8 cellular contexts compared by ENCODE assay signal in genomic region chr12:94100990-94101901, GRCh38. TPM values are rescaled to one million over a fixed set of nuclear protein-coding genes. Genes with fewer than 3 reads are reported as not detected.
DNase-seq lines count a peak whose midpoint lies in the region; ATAC-seq and TF ChIP-seq lines count a peak whose summit lies in the region.

No MANE protein-coding gene starts in this region.

- in situ Hi-C loops in Panc1 (cut with HindIII; ENCODE audit: low pct_unique_long_range_greater_than_20kb, low sequenced_read_pairs), result no loop called here

- BruUV-seq in Panc1 (replicated peaks; lab: Mats Ljungman, UMichigan), result no TSS peak

- H3K36me3 ChIP-seq in CD8-positive, alpha-beta memory T cell (ENCODE audit: insufficient read depth, low read length), result no peaks in the 10 kb centered on the region
- no peaks in the 10 kb centered on the region for H3K36me3 ChIP-seq in Panc1 (ENCODE audit: control insufficient read depth, insufficient read depth, low read length)

- H3K27me3 ChIP-seq in CD8-positive, alpha-beta memory T cell (ENCODE audit: insufficient read depth, low read length, poor library complexity, severe bottlenecking), result no peaks in the 10 kb centered on the region
- H3K27me3 ChIP-seq in Panc1 (ENCODE audit: control insufficient read depth, insufficient read depth, low read length), result no peaks in the 10 kb centered on the region

- H3K27ac Mint-ChIP-seq in CD8-positive, alpha-beta memory T cell, result peak overlapping the region in 7 of 8 donors; percentile 13 to 90 (median 65)
- peak overlapping the region; percentile 62 for H3K27ac Mint-ChIP-seq in activated T-helper 2 cell treated with anti-CD3 and anti-CD28 coated beads, Interferon-gamma antibody, Interleukin-2, Interleukin-4, amounts not matched to agents 10 μg/mL and 5 μg/mL and 100 μg/mL, durations not matched to agents 14 hours and 24 hours and 36 hours
- H3K27ac Mint-ChIP-seq in nephron progenitor cell, result no peak overlapping the region

- POLR2A ChIA-PET in CD8-positive, alpha-beta memory T cell (lab: Charles Lee), result interaction anchor here (1.4 to 2.4 kb wide), 2 partner anchors 532 to 598 kb away, joined by 7 to 11 read pairs; no protein-coding TSS in a partner anchor
- POLR2A ChIA-PET in Panc1 (lab: Charles Lee), result interaction anchor here (0.6 kb wide), 1 partner anchor 595 kb away, joined by 10 read pairs; no protein-coding TSS in a partner anchor

- peak; percentile 91 for TF ChIP-seq CTCF in Panc1 (IDR thresholded peaks at IDR 0.05)
- peak; percentile 91 for TF ChIP-seq CTCF in nephron progenitor cell (IDR thresholded peaks at IDR 0.05)

- intact Hi-C loops in Panc1 (cut with micrococcal nuclease; ENCODE audit: unreplicated experiment), result loop anchor here (5.0 to 10.0 kb wide), 2 partner anchors 599 to 676 kb away; no protein-coding TSS in a partner anchor
- intact Hi-C loops in activated T-helper 2 cell treated with anti-CD3 and anti-CD28 coated beads, Interferon-gamma antibody, Interleukin-2, Interleukin-4, amounts not matched to agents 10 μg/mL and 5 μg/mL and 100 μg/mL, durations not matched to agents 14 hours and 24 hours and 36 hours (cut with micrococcal nuclease), result loop anchor here (1.0 to 10.0 kb wide), 7 partner anchors 319 to 1316 kb away; no protein-coding TSS in a partner anchor

- peak overlapping the region; percentile 57 for H3K4me3 ChIP-seq in CD8-positive, alpha-beta memory T cell (ENCODE audit: low read length)
- H3K4me3 ChIP-seq in Panc1 (ENCODE audit: low read depth in 2 of 2, low read length in 2 of 2), result peak overlapping the region; percentile 65 to 81

- CTCF ChIA-PET in CD8-positive, alpha-beta memory T cell (lab: Charles Lee), result interaction anchor here (0.6 to 6.7 kb wide), 97 partner anchors 8 to 1331 kb away, joined by 3 to 254 read pairs (median 4); partner anchors contain the start of genes CRADD, EEA1, MRPL42 and SOCS2
- CTCF ChIA-PET in Panc1 (lab: Charles Lee), result interaction anchor here (0.5 to 3.2 kb wide), 18 partner anchors 10 to 1356 kb away, joined by 3 to 38 read pairs (median 4); no protein-coding TSS in a partner anchor

- H3K4me1 ChIP-seq in CD8-positive, alpha-beta memory T cell (ENCODE audit: insufficient read depth, low read length), result peaks cover 9% of the 10 kb centered on the region
- H3K4me1 ChIP-seq in Panc1 (ENCODE audit: control insufficient read depth, insufficient read depth, low read length), result peaks cover 22% of the 10 kb centered on the region

- ATAC-seq in GM21526 (IDR thresholded peaks at IDR 0.05; ENCODE audit: low FRiP score, unreplicated experiment) (peak; percentile 65), Panc1 (peak; percentile 87)

- no peaks in the 10 kb centered on the region for H3K9me3 ChIP-seq in CD8-positive, alpha-beta memory T cell (ENCODE audit: low read length)
- H3K9me3 ChIP-seq in Panc1 (ENCODE audit: control insufficient read depth, insufficient read depth, low read depth, low read length), result no peaks in the 10 kb centered on the region

- H3K9me3 Mint-ChIP-seq in CD8-positive, alpha-beta memory T cell, result no peaks in the 10 kb centered on the region
- no peaks in the 10 kb centered on the region for H3K9me3 Mint-ChIP-seq in activated T-helper 2 cell treated with anti-CD3 and anti-CD28 coated beads, Interferon-gamma antibody, Interleukin-2, Interleukin-4, amounts not matched to agents 10 μg/mL and 5 μg/mL and 100 μg/mL, durations not matched to agents 14 hours and 24 hours and 36 hours
- H3K9me3 Mint-ChIP-seq in nephron progenitor cell, result no peaks in the 10 kb centered on the region

- no peak overlapping the region for H3K27ac ChIP-seq in CD8-positive, alpha-beta memory T cell (ENCODE audit: low read depth, low read length)
- H3K27ac ChIP-seq in Panc1 (ENCODE audit: low read length), result peak overlapping the region; percentile 49; the same call in 1 of the 2 replicates

- H3K36me3 Mint-ChIP-seq in CD8-positive, alpha-beta memory T cell, result no peaks in the 10 kb centered on the region
- H3K36me3 Mint-ChIP-seq in activated T-helper 2 cell treated with anti-CD3 and anti-CD28 coated beads, Interferon-gamma antibody, Interleukin-2, Interleukin-4, amounts not matched to agents 10 μg/mL and 5 μg/mL and 100 μg/mL, durations not matched to agents 14 hours and 24 hours and 36 hours (ENCODE audit: low read depth), result no peaks in the 10 kb centered on the region
- no peaks in the 10 kb centered on the region for H3K36me3 Mint-ChIP-seq in nephron progenitor cell (ENCODE audit: low read depth)

- H3K4me3 Mint-ChIP-seq in CD8-positive, alpha-beta memory T cell, result peak overlapping the region; percentile 86 to 94 (median 88)
- peak overlapping the region; percentile 77 for H3K4me3 Mint-ChIP-seq in activated T-helper 2 cell treated with anti-CD3 and anti-CD28 coated beads, Interferon-gamma antibody, Interleukin-2, Interleukin-4, amounts not matched to agents 10 μg/mL and 5 μg/mL and 100 μg/mL, durations not matched to agents 14 hours and 24 hours and 36 hours (ENCODE audit: low read depth)
- peak overlapping the region; percentile 90 for H3K4me3 Mint-ChIP-seq in nephron progenitor cell

- peaks cover 23 to 42% of the 10 kb centered on the region in 2 donors for H3K27me3 Mint-ChIP-seq in CD8-positive, alpha-beta memory T cell
- H3K27me3 Mint-ChIP-seq in activated T-helper 2 cell treated with anti-CD3 and anti-CD28 coated beads, Interferon-gamma antibody, Interleukin-2, Interleukin-4, amounts not matched to agents 10 μg/mL and 5 μg/mL and 100 μg/mL, durations not matched to agents 14 hours and 24 hours and 36 hours (ENCODE audit: low read depth), result peaks cover 2% of the 10 kb centered on the region
- peaks cover 11% of the 10 kb centered on the region for H3K27me3 Mint-ChIP-seq in nephron progenitor cell (ENCODE audit: low read depth, poor library complexity)

- DNase-seq in CD8-positive, alpha-beta memory T cell, result peak; percentile 68 to 77 (median 73)
- DNase-seq in Kasumi-1 (lab: John Stamatoyannopoulos, UW) (peak; percentile 71 to 72), Panc1 (ENCODE audit: low read depth, low spot score) (peak; percentile 48), fibroblast of the conjunctiva (ENCODE audit: low read depth) (peak; percentile 40), nephron progenitor cell (peak; percentile 88)
- DNase-seq in activated T-helper 2 cell treated with anti-CD3 and anti-CD28 coated beads, Interferon-gamma antibody, Interleukin-2, Interleukin-4, amounts not matched to agents 10 μg/mL and 5 μg/mL and 100 μg/mL, durations not matched to agents 14 hours and 24 hours and 36 hours (ENCODE audit: low spot score), result peak; percentile 72
- peak; percentile 73 for DNase-seq in stimulated activated naive CD4-positive, alpha-beta T cell treated with Interleukin-2 at 50 U/mL for 16 hours (lab: John Stamatoyannopoulos, UW)

- peaks cover 5 to 12% (median 10%) of the 10 kb centered on the region in 3 donors for H3K4me1 Mint-ChIP-seq in CD8-positive, alpha-beta memory T cell
- H3K4me1 Mint-ChIP-seq in activated T-helper 2 cell treated with anti-CD3 and anti-CD28 coated beads, Interferon-gamma antibody, Interleukin-2, Interleukin-4, amounts not matched to agents 10 μg/mL and 5 μg/mL and 100 μg/mL, durations not matched to agents 14 hours and 24 hours and 36 hours (ENCODE audit: low read depth), result peaks cover 35% of the 10 kb centered on the region
- H3K4me1 Mint-ChIP-seq in nephron progenitor cell, result peaks cover 10% of the 10 kb centered on the region

RNA-seq across cellular contexts. Expression of gene PLXNC1, which starts 47.1 kb away (rescaled TPM):
- 1 to 10 TPM; 5.0 to 5.6 TPM for total RNA-seq in CD8-positive, alpha-beta memory T cell
- polyA plus RNA-seq in CD8-positive, alpha-beta memory T cell, result 8.1 TPM
- total RNA-seq in Panc1 (2021; ENCODE audit: unreplicated experiment), result 0.57 TPM
- polyA plus RNA-seq in Panc1 (2012; ENCODE audit: insufficient read length), result 0.21 TPM
- total RNA-seq in activated T-helper 2 cell treated with anti-CD3 and anti-CD28 coated beads, Interferon-gamma antibody, Interleukin-2, Interleukin-4, amounts not matched to agents 10 μg/mL and 5 μg/mL and 100 μg/mL, durations not matched to agents 14 hours and 24 hours and 36 hours, result 6.6 and 7.2 TPM in 2 replicates
